ENCODE assay signal across 11 cellular contexts in genomic region chr3:130093741-130094391, GRCh38. TPM values are rescaled to one million over a fixed set of nuclear protein-coding genes. Genes with fewer than 3 reads are reported as not detected.
DNase-seq lines count a peak whose midpoint lies in the region; ATAC-seq and TF ChIP-seq lines count a peak whose summit lies in the region.
"Had no signal": no experiment of that assay in that cellular context is flagged by ENCODE, and none has a peak within 500 bp of the region (broad histone marks: within the 10 kb centered on the region; RNA-seq: fewer than 3 reads in every experiment).

No MANE protein-coding gene starts in this region.

- H3K4me3 Mint-ChIP-seq in IgD-negative memory B cell = peak overlapping the region; percentile 75 to 94 (median 83)
- H3K4me3 Mint-ChIP-seq in activated B cell treated with CpG ODN at 0.5 μM for 24 hours = peak overlapping the region; percentile 77
- peak overlapping the region; percentile 46 to 84 (median 72) for H3K4me3 Mint-ChIP-seq in naive thymus-derived CD8-positive, alpha-beta T cell

- H3K9me3 Mint-ChIP-seq in IgD-negative memory B cell (no peaks in the 10 kb centered on the region), activated B cell treated with CpG ODN at 0.5 μM for 24 hours (no peaks in the 10 kb centered on the region)
- no peaks in the 10 kb centered on the region for H3K9me3 Mint-ChIP-seq in naive thymus-derived CD8-positive, alpha-beta T cell

- peak overlapping the region in 1 of 3 donors; percentile 86 for H3K27ac Mint-ChIP-seq in IgD-negative memory B cell
- peak overlapping the region; percentile 79 for H3K27ac Mint-ChIP-seq in activated B cell treated with CpG ODN at 0.5 μM for 24 hours
- peak overlapping the region in 8 of 10 donors; percentile 50 to 82 (median 71) for H3K27ac Mint-ChIP-seq in naive thymus-derived CD8-positive, alpha-beta T cell

- H3K27me3 Mint-ChIP-seq in IgD-negative memory B cell (no peaks in the 10 kb centered on the region), activated B cell treated with CpG ODN at 0.5 μM for 24 hours (no peaks in the 10 kb centered on the region)
- peaks cover 0 to 3% (median 0%) of the 10 kb centered on the region in 5 donors for H3K27me3 Mint-ChIP-seq in naive thymus-derived CD8-positive, alpha-beta T cell

- POLR2A ChIA-PET in activated B cell treated with CpG ODN at 0.5 μM for 24 hours (lab: Charles Lee) = interaction anchor here (0.6 to 2.4 kb wide), 3 partner anchors 17 to 1412 kb away, joined by 3 to 15 read pairs (median 4); no protein-coding TSS in a partner anchor
- POLR2A ChIA-PET in naive thymus-derived CD8-positive, alpha-beta T cell (lab: Charles Lee) = no interaction called here

- H3K4me1 Mint-ChIP-seq in IgD-negative memory B cell = peaks cover 13 to 27% (median 16%) of the 10 kb centered on the region in 3 donors
- peaks cover 37% of the 10 kb centered on the region for H3K4me1 Mint-ChIP-seq in activated B cell treated with CpG ODN at 0.5 μM for 24 hours
- H3K4me1 Mint-ChIP-seq in naive thymus-derived CD8-positive, alpha-beta T cell = peaks cover 8 to 42% (median 32%) of the 10 kb centered on the region in 4 donors

- no peak for TF ChIP-seq CTCF in GM10266 (IDR thresholded peaks at IDR 0.05; ENCODE audit: control insufficient read depth, insufficient read depth, low read depth, missing control alignments)
- TF ChIP-seq CTCF in activated B cell treated with CpG ODN at 0.5 μM for 24 hours (IDR thresholded peaks at IDR 0.05) = no peak

- CTCF ChIA-PET in activated B cell treated with CpG ODN at 0.5 μM for 24 hours (lab: Charles Lee) = interaction anchor here (1.1 kb wide), 1 partner anchor 12 kb away, joined by 4 read pairs; no protein-coding TSS in a partner anchor

- DNase-seq in GM10266 (ENCODE audit: extremely low spot score) (peak; percentile 37), activated B cell treated with CpG ODN at 0.5 μM for 24 hours (peak; percentile 44), Ammon's horn (ENCODE audit: low spot score) (no peak), NCI-H1105 (lab: John Stamatoyannopoulos, UW) (no peak)
- peak in 1 of 10 donors; percentile 1 for DNase-seq in naive thymus-derived CD8-positive, alpha-beta T cell

- intact Hi-C loops in activated B cell treated with CpG ODN at 0.5 μM for 24 hours (cut with micrococcal nuclease) = loop anchor here (1.0 to 10.0 kb wide), 3 partner anchors 17 to 469 kb away; no protein-coding TSS in a partner anchor

- H3K36me3 Mint-ChIP-seq in IgD-negative memory B cell = no peaks in the 10 kb centered on the region
- H3K36me3 Mint-ChIP-seq in activated B cell treated with CpG ODN at 0.5 μM for 24 hours (ENCODE audit: low read depth) = no peaks in the 10 kb centered on the region
- no peaks in the 10 kb centered on the region for H3K36me3 Mint-ChIP-seq in naive thymus-derived CD8-positive, alpha-beta T cell

- ATAC-seq in activated B cell treated with CpG ODN at 0.5 μM for 24 hours (ENCODE audit: low read depth) = peak; percentile 45
- no peak for ATAC-seq in naive thymus-derived CD8-positive, alpha-beta T cell
- no peak for ATAC-seq in GM18868 (IDR thresholded peaks at IDR 0.05; ENCODE audit: unreplicated experiment)
- ATAC-seq in HG03460 (IDR thresholded peaks at IDR 0.05; ENCODE audit: unreplicated experiment) = no peak

RNA-seq across cellular contexts. Expression of gene ALG1L2, which starts 12.2 kb away (rescaled TPM):
- 1.1 TPM for polyA plus RNA-seq in IgD-negative memory B cell
- total RNA-seq in activated B cell treated with CpG ODN at 0.5 μM for 24 hours = 3.5 and 4.6 TPM in 2 replicates
- total RNA-seq in naive thymus-derived CD8-positive, alpha-beta T cell = 1 to 10 TPM; 4.5 to 6.7 TPM
- under 1 TPM in 1 of 3 donors, not detected in 2; 0.37 TPM for polyA plus RNA-seq in naive thymus-derived CD8-positive, alpha-beta T cell
- total RNA-seq: omental fat pad, SK-MEL-5, thoracic aorta had no signal

Comparison
In these comparisons a context has a peak if more than half of its experiments do, and no peak if none do; other contexts are left out.
1. DNase-seq: peak in GM10266 (single experiment) and activated B cell treated with CpG ODN at 0.5 μM for 24 hours (single experiment); none in Ammon's horn (single experiment) and NCI-H1105 (single experiment).
2. Peak in every context shown above with its lines, with median percentiles within 50 percentile points of each other: H3K4me3 Mint-ChIP-seq.